Comparison of ENCODE assay signal across 11 cellular contexts in genomic region chr2:230990899-230991150, GRCh38. TPM values are rescaled to one million over a fixed set of nuclear protein-coding genes. Genes with fewer than 3 reads are reported as not detected.
"Had no signal": no experiment of that assay in that cellular context is flagged by ENCODE, and none has a peak within 500 bp of the region (broad histone marks: within the 10 kb centered on the region; RNA-seq: fewer than 3 reads in every experiment).

No MANE protein-coding gene starts in this region.

- H3K27ac Mint-ChIP-seq: HFFc6, IgD-negative memory B cell had no signal

- H3K4me3 Mint-ChIP-seq: HFFc6, IgD-negative memory B cell had no signal

- H3K27ac ChIP-seq: HL-60 had no signal

- FAIRE-seq: HepG2 had no signal

- H3K36me3 ChIP-seq: HAP-1 had no signal

- H3K9me3 Mint-ChIP-seq: HFFc6, IgD-negative memory B cell had no signal

- ATAC-seq: HCT116, HepG2 had no signal

- DNase-seq: GOT3, H7, HFFc6, KBM-7 had no signal

- H3K4me3 ChIP-seq: HAP-1 had no signal

- H3K9me3 ChIP-seq: HAP-1 had no signal

RNA-seq across cellular contexts. Expression of gene SPATA3, which starts 5.1 kb away (rescaled TPM):
- total RNA-seq: H4, H7, HepG2, HFFc6, HT1080 had no signal
- polyA plus RNA-seq: HepG2, IgD-negative memory B cell had no signal

RNA-seq across cellular contexts. Expression of gene C2orf72, which starts 46.5 kb away (rescaled TPM):
- total RNA-seq: HFFc6 had no signal
- polyA plus RNA-seq: IgD-negative memory B cell had no signal
